In the genomic region with DNA sequence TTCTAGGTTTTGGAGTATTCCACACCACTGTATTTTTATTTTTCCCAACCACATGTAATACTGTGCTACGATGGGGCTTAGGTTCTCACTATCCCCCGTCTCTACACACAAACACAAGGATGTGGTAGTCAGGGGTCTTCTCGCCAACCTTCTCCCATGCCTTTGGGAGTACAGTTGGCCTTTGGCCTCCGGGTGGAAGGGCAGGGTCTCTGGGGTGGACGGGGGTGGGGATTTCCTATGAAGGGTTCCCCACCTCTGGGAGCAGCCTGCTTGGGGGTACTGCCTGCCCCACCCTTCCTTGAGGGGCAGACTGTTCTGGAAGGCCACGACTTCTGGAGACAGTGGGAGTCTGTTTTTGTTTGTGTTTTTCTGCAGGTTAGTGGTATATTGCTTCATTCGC, we compare ENCODE assay signal across 18 cellular contexts. TPM values are rescaled to one million over a fixed set of nuclear protein-coding genes. Genes with fewer than 3 reads are reported as not detected.
DNase-seq lines count a peak whose midpoint lies in the region; TF ChIP-seq lines count a peak whose summit lies in the region.
"Had no signal": no experiment of that assay in that cellular context is flagged by ENCODE, and none has a peak within 500 bp of the region (broad histone marks: within the 10 kb centered on the region; RNA-seq: fewer than 3 reads in every experiment).

No MANE protein-coding gene starts in this region.

- no peak overlapping the region for H2AFZ ChIP-seq in mammary epithelial cell (ENCODE audit: low read depth, low read length)
- H2AFZ ChIP-seq: GM23338 had no signal

- no peaks in the 10 kb centered on the region for H3K4me1 ChIP-seq in mammary epithelial cell (ENCODE audit: insufficient read depth, low read length)
- no peaks in the 10 kb centered on the region for H3K4me1 ChIP-seq in adrenal gland (replicated peaks in 1 of 2)
- H3K4me1 ChIP-seq: Caco-2 had no signal

- H3K79me2 ChIP-seq in mammary epithelial cell (ENCODE audit: insufficient read depth, low read length): no peaks in the 10 kb centered on the region

- POLR2A ChIA-PET in MCF 10A (lab: Yijun Ruan, JAX): no interaction called here

- no peaks in the 10 kb centered on the region for H3K27me3 ChIP-seq in mammary epithelial cell (ENCODE audit: insufficient read depth, low read length)
- no peaks in the 10 kb centered on the region for H3K27me3 ChIP-seq in adrenal gland
- H3K27me3 ChIP-seq: BLaER1 had no signal

- H3K4me3 ChIP-seq in mammary epithelial cell (replicated peaks in 1 of 3; ENCODE audit: insufficient read depth in 1 of 3, low read depth in 2 of 3, low read length in 3 of 3) (no peak overlapping the region), adrenal gland (no peak overlapping the region)
- H3K4me3 ChIP-seq: BLaER1, GM12878, GM23338 had no signal

- no peaks in the 10 kb centered on the region for H3K9me3 Mint-ChIP-seq in MCF 10A (ENCODE audit: unreplicated experiment)
- H3K9me3 Mint-ChIP-seq in osteocyte (ENCODE audit: unreplicated experiment): no peaks in the 10 kb centered on the region
- H3K9me3 Mint-ChIP-seq: GM23338 had no signal

- DNase-seq in mammary epithelial cell (no peak), MCF 10A (ENCODE audit: unreplicated experiment) (no peak), osteocyte (ENCODE audit: extremely low spot score, unreplicated experiment) (peak; percentile 60), ureter (ENCODE audit: low spot score) (peak; percentile 33), adrenal gland (no peak), NCI-H1694 (lab: John Stamatoyannopoulos, UW) (no peak)
- DNase-seq: Caco-2; CD4-positive, CD25-positive, alpha-beta regulatory T cell; CD8-positive, alpha-beta T cell; DMS153; DND-41; H9 had no signal

- H3K27ac Mint-ChIP-seq in MCF 10A (ENCODE audit: low read depth, unreplicated experiment) (no peak overlapping the region), osteocyte (ENCODE audit: unreplicated experiment) (no peak overlapping the region)
- H3K27ac Mint-ChIP-seq: B cell; CD4-positive, CD25-positive, alpha-beta regulatory T cell; CD8-positive, alpha-beta T cell; GM23338; H9 had no signal

- TF ChIP-seq CTCF in mammary epithelial cell (conservative IDR thresholded peaks at IDR 0.05 in 1 of 2, IDR thresholded peaks at IDR 0.05 in 1 of 2; ENCODE audit: extremely low read depth in 1 of 2, insufficient read depth in 1 of 2, low read depth in 1 of 2, low read length in 2 of 2) (no peak), MCF 10A (IDR thresholded peaks at IDR 0.05; ENCODE audit: unreplicated experiment) (no peak), osteocyte (IDR thresholded peaks at IDR 0.05) (no peak), adrenal gland (IDR thresholded peaks at IDR 0.05) (no peak)

- CTCF ChIA-PET in mammary epithelial cell (lab: Charles Lee; ENCODE audit: low non-redundant PET): no interaction called here
- CTCF ChIA-PET in MCF 10A (lab: Yijun Ruan, JAX): interaction anchor here (1.9 to 12.7 kb wide), 3 partner anchors 12 to 318 kb away, joined by 10 to 167 read pairs (median 31); no protein-coding TSS in a partner anchor

- 84% methylated on average over 6 of the region's 7 CpGs for WGBS in mammary epithelial cell (ENCODE audit: low coverage, missing lambda C conversion rate)
- 80 to 91% (median 87%) methylated on average over 7 of the region's 7 CpGs for WGBS in adrenal gland, 4 donors

- H3K4me1 Mint-ChIP-seq in MCF 10A (ENCODE audit: insufficient read depth, unreplicated experiment) (no peaks in the 10 kb centered on the region), osteocyte (ENCODE audit: unreplicated experiment) (peaks cover 2% of the 10 kb centered on the region)

- H3K9me3 ChIP-seq in mammary epithelial cell (replicated peaks; ENCODE audit: insufficient read depth, low read length): no peaks in the 10 kb centered on the region
- H3K9me3 ChIP-seq in adrenal gland (replicated peaks in 1 of 3): no peaks in the 10 kb centered on the region
- H3K9me3 ChIP-seq: BLaER1, Caco-2 had no signal

- no peaks in the 10 kb centered on the region for H3K27me3 Mint-ChIP-seq in MCF 10A (ENCODE audit: insufficient read depth, unreplicated experiment)
- H3K27me3 Mint-ChIP-seq in osteocyte (ENCODE audit: unreplicated experiment): peaks cover 19% of the 10 kb centered on the region
- H3K27me3 Mint-ChIP-seq: CD4-positive, CD25-positive, alpha-beta regulatory T cell had no signal

- BruUV-seq in mammary epithelial cell (replicated peaks; lab: Mats Ljungman, UMichigan) (TSS peak; percentile 8), MCF 10A (replicated peaks; lab: Mats Ljungman, UMichigan) (no TSS peak)

- no peak overlapping the region for H3K4me3 Mint-ChIP-seq in MCF 10A (ENCODE audit: unreplicated experiment)
- H3K4me3 Mint-ChIP-seq in osteocyte (ENCODE audit: unreplicated experiment): no peak overlapping the region
- H3K4me3 Mint-ChIP-seq: B cell; CD4-positive, CD25-positive, alpha-beta regulatory T cell; CD8-positive, alpha-beta T cell; GM23338; H9 had no signal

- dilution Hi-C loops in mammary epithelial cell (cut with HindIII; ENCODE audit: low sequenced_read_pairs): no loop called here

- in situ Hi-C loops in mammary epithelial cell (cut with MboI; ENCODE audit: low sequenced_read_pairs in 2 of 2): no loop called here

- no peak overlapping the region for H3K9ac ChIP-seq in mammary epithelial cell (ENCODE audit: insufficient read depth, low read length)
- H3K9ac ChIP-seq: BLaER1 had no signal

- no peak overlapping the region for H3K27ac ChIP-seq in mammary epithelial cell (ENCODE audit: insufficient read depth, low read depth, low read length)
- H3K27ac ChIP-seq in adrenal gland: no peak overlapping the region
- H3K27ac ChIP-seq: 22Rv1, BLaER1, C4-2B had no signal

- no peak for TF ChIP-seq POLR2A in adrenal gland (IDR thresholded peaks at IDR 0.05)

- no peaks in the 10 kb centered on the region for H3K36me3 ChIP-seq in mammary epithelial cell (ENCODE audit: insufficient read depth, low read length)
- no peaks in the 10 kb centered on the region for H3K36me3 ChIP-seq in adrenal gland (replicated peaks in 1 of 2)
- H3K36me3 ChIP-seq: BLaER1 had no signal

- H4K20me1 ChIP-seq in mammary epithelial cell (ENCODE audit: insufficient read depth, low read length): no peaks in the 10 kb centered on the region
- H4K20me1 ChIP-seq: BLaER1 had no signal

- peaks cover 23% of the 10 kb centered on the region for H3K36me3 Mint-ChIP-seq in MCF 10A (ENCODE audit: insufficient read depth, unreplicated experiment)
- no peaks in the 10 kb centered on the region for H3K36me3 Mint-ChIP-seq in osteocyte (ENCODE audit: unreplicated experiment)
- H3K36me3 Mint-ChIP-seq: CD4-positive, CD25-positive, alpha-beta regulatory T cell; CD8-positive, alpha-beta T cell had no signal

- intact Hi-C loops in mammary epithelial cell (cut with micrococcal nuclease): no loop called here
- intact Hi-C loops in MCF 10A (cut with micrococcal nuclease): no loop called here
- intact Hi-C loops in adrenal gland (cut with DNase I): no loop called here

- H3K4me2 ChIP-seq in mammary epithelial cell (ENCODE audit: insufficient read depth, low read depth, low read length): no peak overlapping the region
- H3K4me2 ChIP-seq: BLaER1, GM23338 had no signal

RNA-seq across cellular contexts. Expression of gene RAD18, which starts 21.2 kb away (rescaled TPM):
- total RNA-seq in mammary epithelial cell (10 to 100 TPM; 11.5 to 27.0 TPM), MCF 10A (2022) (27.5 and 29.1 TPM in 2 replicates), osteocyte (13.4 and 18.6 TPM in 2 replicates), ureter (9.4 TPM), adrenal gland (10 to 100 TPM in 3 of 8 donors, 1 to 10 TPM in 5; 3.4 to 11.4 (median 9.3) TPM)
- polyA plus RNA-seq in mammary epithelial cell (18.4 TPM), adrenal gland (1 to 10 TPM; 2.0 to 5.9 (median 3.5) TPM)
- polyA minus RNA-seq in mammary epithelial cell: 14.9 TPM

Comparison
In these comparisons a context has a peak if more than half of its experiments do, and no peak if none do; other contexts are left out.
1. DNase-seq: peak in osteocyte (single experiment) and ureter (single experiment); none in mammary epithelial cell (single experiment), MCF 10A (single experiment), adrenal gland (0 of 7) and NCI-H1694 (single experiment).